Comparison of ENCODE assay signal across 25 cellular contexts in the genomic region with DNA sequence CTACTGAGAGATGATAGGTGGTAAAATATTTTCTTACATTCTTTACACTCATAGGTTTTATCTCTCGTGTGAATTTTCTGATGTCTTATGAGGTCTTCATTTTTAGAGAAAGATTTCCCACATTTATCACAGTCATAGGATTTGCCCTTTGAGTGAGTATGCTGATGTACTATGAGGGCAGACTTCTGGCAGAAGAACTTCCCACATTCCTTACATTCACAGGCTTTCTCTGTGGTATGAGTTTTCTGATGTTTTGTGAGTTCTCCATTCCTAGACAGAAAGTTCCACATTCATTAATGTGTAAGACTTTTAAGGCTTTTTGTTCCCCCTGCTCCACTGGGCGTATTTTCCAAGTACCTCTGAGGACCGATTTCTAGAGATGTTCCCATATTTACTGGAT.
"Had no signal": no experiment of that assay in that cellular context is flagged by ENCODE, and none has a peak within 500 bp of the region (broad histone marks: within the 10 kb centered on the region; RNA-seq: fewer than 3 reads in every experiment).

No MANE protein-coding gene starts in this region.

- DNase-seq: activated CD4-positive, alpha-beta T cell treated with anti-CD3 and anti-CD28 coated beads for 36 hours; activated CD8-positive, alpha-beta memory T cell treated with anti-CD3 and anti-CD28 coated beads, Interleukin-2, amount 50 U/mL, for 48 hours; activated CD8-positive, alpha-beta T cell treated with anti-CD3 and anti-CD28 coated beads for 36 hours; activated naive CD4-positive, alpha-beta T cell treated with anti-CD3 and anti-CD28 coated beads, Interleukin-2, amount 50 U/mL, for 16 hours; activated naive CD8-positive, alpha-beta T cell treated with anti-CD3 and anti-CD28 coated beads, Interleukin-2, amount 10 ng/mL, durations not matched to agents 7 days and 5 days; activated T-cell treated with anti-CD3 and anti-CD28 coated beads, Interleukin-2, amount 50 U/mL, for 1 hour; amniotic stem cell; NCI-H1092; NCI-H1417; NCI-H1694; NCI-H2029; NCI-H345; NCI-H510A; NCI-H526 treated with DMSO at 0.1 percent for 48 hours; NCI-H82; Right ventricle myocardium superior; SJCRH30; SK-N-SH; T-helper 1 cell; WERI-Rb-1 had no signal

- H3K4me1 ChIP-seq: ascending aorta, SJCRH30 had no signal

- H3K4me3 ChIP-seq: ascending aorta, SJCRH30 had no signal

- ATAC-seq: activated CD4-positive, alpha-beta T cell treated with anti-CD3 and anti-CD28 coated beads for 36 hours; activated CD8-positive, alpha-beta T cell treated with anti-CD3 and anti-CD28 coated beads for 36 hours; Panc1 had no signal

- H3K4me1 Mint-ChIP-seq: activated CD4-positive, alpha-beta T cell treated with anti-CD3 and anti-CD28 coated beads for 36 hours; activated naive CD8-positive, alpha-beta T cell treated with anti-CD3 and anti-CD28 coated beads, Interleukin-2, amount 10 ng/mL, durations not matched to agents 7 days and 5 days; brain had no signal

- H3K27me3 Mint-ChIP-seq: activated CD4-positive, alpha-beta T cell treated with anti-CD3 and anti-CD28 coated beads for 36 hours; activated CD8-positive, alpha-beta T cell treated with anti-CD3 and anti-CD28 coated beads for 36 hours; activated naive CD8-positive, alpha-beta T cell treated with anti-CD3 and anti-CD28 coated beads, Interleukin-2, amount 10 ng/mL, durations not matched to agents 7 days and 5 days; brain; central memory CD8-positive, alpha-beta T cell had no signal

- H3K27me3 ChIP-seq: ascending aorta, SJCRH30 had no signal

- H3K4me3 Mint-ChIP-seq: activated CD4-positive, alpha-beta T cell treated with anti-CD3 and anti-CD28 coated beads for 36 hours; activated CD8-positive, alpha-beta T cell treated with anti-CD3 and anti-CD28 coated beads for 36 hours; activated naive CD8-positive, alpha-beta T cell treated with anti-CD3 and anti-CD28 coated beads, Interleukin-2, amount 10 ng/mL, durations not matched to agents 7 days and 5 days; brain; central memory CD8-positive, alpha-beta T cell had no signal

- H3K36me3 ChIP-seq: SJCRH30 had no signal

- H3K9me3 ChIP-seq: ascending aorta, SJCRH30, SK-N-SH had no signal

- H3K27ac ChIP-seq: ascending aorta, RWPE1, SJCRH30, WERI-Rb-1 had no signal

- H3K27ac Mint-ChIP-seq: activated CD4-positive, alpha-beta T cell treated with anti-CD3 and anti-CD28 coated beads for 36 hours; activated CD8-positive, alpha-beta T cell treated with anti-CD3 and anti-CD28 coated beads for 36 hours; activated naive CD8-positive, alpha-beta T cell treated with anti-CD3 and anti-CD28 coated beads, Interleukin-2, amount 10 ng/mL, durations not matched to agents 7 days and 5 days had no signal
